29 cellular contexts compared by ENCODE assay signal in the genomic region with DNA sequence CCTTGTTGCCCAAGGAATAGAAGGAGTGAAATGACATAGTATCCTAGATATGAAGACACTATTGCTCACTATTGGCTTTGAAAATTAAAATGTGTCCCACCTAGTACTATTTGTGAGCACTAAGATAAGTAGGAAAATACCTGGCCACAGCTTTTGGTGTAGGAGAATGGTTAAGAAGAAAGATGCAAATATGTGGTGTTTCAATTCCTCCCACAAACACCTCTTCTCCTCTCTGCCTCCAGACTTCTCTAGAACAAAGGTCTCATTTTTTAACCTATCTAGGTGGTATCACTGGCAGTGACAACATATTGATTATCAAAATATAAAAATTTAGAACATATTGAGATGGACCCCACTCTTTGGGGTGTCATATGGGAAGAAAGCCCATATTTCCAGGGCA.
DNase-seq lines count a peak whose midpoint lies in the region; ATAC-seq, FAIRE-seq and TF ChIP-seq lines count a peak whose summit lies in the region.
"Had no signal": no experiment of that assay in that cellular context is flagged by ENCODE, and none has a peak within 500 bp of the region (broad histone marks: within the 10 kb centered on the region; RNA-seq: fewer than 3 reads in every experiment).

No MANE protein-coding gene starts in this region.

- H3K4me1 ChIP-seq in GM12878 (ENCODE audit: control insufficient read depth, insufficient read depth, low read length) = no peaks in the 10 kb centered on the region; the same call in 1 of the 2 replicates
- H3K4me1 ChIP-seq: SJCRH30, tibial nerve had no signal

- no peaks in the 10 kb centered on the region for H3K79me2 ChIP-seq in GM12878 (ENCODE audit: control insufficient read depth, insufficient read depth, low read length)

- no TSS peak for BruUV-seq in GM12878 (replicated peaks; lab: Mats Ljungman, UMichigan)

- no peak overlapping the region for H3K27ac ChIP-seq in GM12878 (ENCODE audit: control insufficient read depth, insufficient read depth)
- H3K27ac ChIP-seq: cardiac muscle cell, neutrophil, SJCRH30, stomach, tibial nerve had no signal

- CTCF ChIA-PET in GM12878 (lab: Yijun Ruan, JAX) = interaction anchor here (0.9 to 1.3 kb wide), 3 partner anchors 11 to 145 kb away, joined by 3 read pairs; no protein-coding TSS in a partner anchor

- DNase-seq in GM12878 (ENCODE audit: low read depth, low spot score) (no peak), NCI-H187 treated with DMSO at 0.1 percent for 48 hours (lab: John Stamatoyannopoulos, UW) (no peak), NCI-H2081 treated with DMSO at 0.1 percent for 48 hours (lab: John Stamatoyannopoulos, UW) (no peak), UCSD-AML1 (lab: John Stamatoyannopoulos, UW; ENCODE audit: unreplicated experiment) (no peak)
- DNase-seq: activated CD4-positive, alpha-beta T cell treated with anti-CD3 and anti-CD28 coated beads for 36 hours; activated CD8-positive, alpha-beta memory T cell treated with anti-CD3 and anti-CD28 coated beads for 24 hours; activated naive CD4-positive, alpha-beta T cell treated with anti-CD3 and anti-CD28 coated beads, Interleukin-2, amount 10 ng/mL, durations not matched to agents 7 days and 5 days; activated T-cell treated with anti-CD3 and anti-CD28 coated beads, Interleukin-2, amount 50 U/mL, for 4 hours; amygdala; EL; IMR-90; kidney glomerular epithelial cell; NCI-H1105 treated with DMSO at 0.1 percent for 48 hours; NCI-H510A; NK-92 treated with Interleukin-12 subunit alpha and Interleukin-12 subunit beta, amount 100 ng/mL, for 24 hours; SJCRH30; small intestine; stomach had no signal

- in situ Hi-C loops in GM12878 (cut with MboI) = no loop called here

- no peak for TF ChIP-seq EP300 in GM12878 (IDR thresholded peaks at IDR 0.05; ENCODE audit: borderline replicate concordance in 1 of 2, control insufficient read depth in 1 of 2, low read depth in 2 of 2, low read length in 2 of 2)

- TF ChIP-seq CTCF in GM12878 (IDR thresholded peaks at IDR 0.05 in 2 of 3, conservative IDR thresholded peaks at IDR 0.05 in 1 of 3; ENCODE audit: control insufficient read depth in 2 of 3, extremely low read depth in 1 of 3, insufficient read depth in 1 of 3, low read depth in 3 of 3, low read length in 3 of 3) = no peak

- intact Hi-C loops in GM12878 (cut with micrococcal nuclease; ENCODE audit: unreplicated experiment) = loop anchor here (5.0 kb wide), 1 partner anchor 409 kb away; no protein-coding TSS in a partner anchor

- RAD21 ChIA-PET in GM12878 (lab: Charles Lee; ENCODE audit: unreplicated experiment) = no interaction called here

- no peak overlapping the region for H2AFZ ChIP-seq in GM12878 (ENCODE audit: control insufficient read depth, low read depth, low read length)

- no peak for TF ChIP-seq POLR2A in GM12878 (IDR thresholded peaks at IDR 0.05; ENCODE audit: low read depth, low read length)

- SMC1A ChIA-PET in GM12878 (lab: Charles Lee; ENCODE audit: uncharacterized antibody, unreplicated experiment) = no interaction called here

- no peak overlapping the region for H3K9ac ChIP-seq in GM12878 (ENCODE audit: control insufficient read depth, insufficient read depth, low read length)

- POLR2A ChIA-PET in GM12878 (lab: Charles Lee) = no interaction called here

- H3K36me3 ChIP-seq in GM12878 (ENCODE audit: control insufficient read depth in 2 of 2, insufficient read depth in 2 of 2, low read length in 1 of 2) = no peaks in the 10 kb centered on the region
- H3K36me3 ChIP-seq: cardiac muscle cell, neutrophil, SJCRH30, stomach, tibial nerve had no signal

- no peaks in the 10 kb centered on the region for H3K9me3 ChIP-seq in GM12878 (replicated peaks; ENCODE audit: control insufficient read depth, insufficient read depth, low read length)
- H3K9me3 ChIP-seq: neutrophil, SJCRH30, stomach, tibial nerve had no signal

- no peak for FAIRE-seq in GM12878 (lab: Jason Lieb, UNC)
- FAIRE-seq: D721Med, GM18507, small intestine had no signal

- H3K4me2 ChIP-seq in GM12878 (ENCODE audit: control insufficient read depth, insufficient read depth) = no peak overlapping the region

- H4K20me1 ChIP-seq in GM12878 (ENCODE audit: control insufficient read depth, insufficient read depth) = no peaks in the 10 kb centered on the region

- ATAC-seq in GM18907 (IDR thresholded peaks at IDR 0.05; ENCODE audit: unreplicated experiment) = peak; percentile 82
- peak; percentile 73 for ATAC-seq in GM21526 (IDR thresholded peaks at IDR 0.05; ENCODE audit: low FRiP score, unreplicated experiment)
- peak; percentile 55 for ATAC-seq in HG02884 (IDR thresholded peaks at IDR 0.05; ENCODE audit: unreplicated experiment)
- ATAC-seq in GM12878 = 0 out of 3 replicates have a peak, but pooled peaks have one; percentile 27
- ATAC-seq in HG03196 (IDR thresholded peaks at IDR 0.05; ENCODE audit: unreplicated experiment) = no peak
- ATAC-seq: activated CD4-positive, alpha-beta T cell treated with anti-CD3 and anti-CD28 coated beads for 36 hours; activated T-cell treated with anti-CD3 and anti-CD28 coated beads, Interleukin-2, amount 50 U/mL, for 4 hours; Panc1 had no signal

- TF ChIP-seq RAD21 in GM12878 (IDR thresholded peaks at IDR 0.05; ENCODE audit: insufficient read depth, low read depth, low read length) = no peak

- H3K27me3 ChIP-seq in GM12878 (replicated peaks in 1 of 2; ENCODE audit: control insufficient read depth in 2 of 2, insufficient read depth in 2 of 2, low read length in 1 of 2) = no peaks in the 10 kb centered on the region; a peak in 1 of 4 replicates
- H3K27me3 ChIP-seq: cardiac muscle cell, neutrophil, stomach, tibial nerve had no signal

- no peak overlapping the region for H3K4me3 ChIP-seq in GM12878
- H3K4me3 ChIP-seq: cardiac muscle cell, lung, SJCRH30, stomach, tibial nerve had no signal

TF ChIP-seq in GM12878, 131 proteins besides CTCF, POLR2A, EP300 and RAD21:
- TF ChIP-seq, protein P1, sequence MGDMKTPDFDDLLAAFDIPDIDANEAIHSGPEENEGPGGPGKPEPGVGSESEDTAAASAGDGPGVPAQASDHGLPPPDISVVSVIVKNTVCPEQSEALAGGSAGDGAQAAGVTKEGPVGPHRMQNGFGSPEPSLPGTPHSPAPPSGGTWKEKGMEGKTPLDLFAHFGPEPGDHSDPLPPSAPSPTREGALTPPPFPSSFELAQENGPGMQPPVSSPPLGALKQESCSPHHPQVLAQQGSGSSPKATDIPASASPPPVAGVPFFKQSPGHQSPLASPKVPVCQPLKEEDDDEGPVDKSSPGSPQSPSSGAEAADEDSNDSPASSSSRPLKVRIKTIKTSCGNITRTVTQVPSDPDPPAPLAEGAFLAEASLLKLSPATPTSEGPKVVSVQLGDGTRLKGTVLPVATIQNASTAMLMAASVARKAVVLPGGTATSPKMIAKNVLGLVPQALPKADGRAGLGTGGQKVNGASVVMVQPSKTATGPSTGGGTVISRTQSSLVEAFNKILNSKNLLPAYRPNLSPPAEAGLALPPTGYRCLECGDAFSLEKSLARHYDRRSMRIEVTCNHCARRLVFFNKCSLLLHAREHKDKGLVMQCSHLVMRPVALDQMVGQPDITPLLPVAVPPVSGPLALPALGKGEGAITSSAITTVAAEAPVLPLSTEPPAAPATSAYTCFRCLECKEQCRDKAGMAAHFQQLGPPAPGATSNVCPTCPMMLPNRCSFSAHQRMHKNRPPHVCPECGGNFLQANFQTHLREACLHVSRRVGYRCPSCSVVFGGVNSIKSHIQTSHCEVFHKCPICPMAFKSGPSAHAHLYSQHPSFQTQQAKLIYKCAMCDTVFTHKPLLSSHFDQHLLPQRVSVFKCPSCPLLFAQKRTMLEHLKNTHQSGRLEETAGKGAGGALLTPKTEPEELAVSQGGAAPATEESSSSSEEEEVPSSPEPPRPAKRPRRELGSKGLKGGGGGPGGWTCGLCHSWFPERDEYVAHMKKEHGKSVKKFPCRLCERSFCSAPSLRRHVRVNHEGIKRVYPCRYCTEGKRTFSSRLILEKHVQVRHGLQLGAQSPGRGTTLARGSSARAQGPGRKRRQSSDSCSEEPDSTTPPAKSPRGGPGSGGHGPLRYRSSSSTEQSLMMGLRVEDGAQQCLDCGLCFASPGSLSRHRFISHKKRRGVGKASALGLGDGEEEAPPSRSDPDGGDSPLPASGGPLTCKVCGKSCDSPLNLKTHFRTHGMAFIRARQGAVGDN (IDR thresholded peaks at IDR 0.05) = no peak
- TF ChIP-seq RUNX3 (IDR thresholded peaks at IDR 0.05; ENCODE audit: low read length) (peak; percentile 25; the same call in 1 of the 2 replicates), SREBF1 (IDR thresholded peaks at IDR 0.05; ENCODE audit: low read length) (no peak), HDGF (IDR thresholded peaks at IDR 0.05) (no peak)
- TF ChIP-seq, protein P2, sequence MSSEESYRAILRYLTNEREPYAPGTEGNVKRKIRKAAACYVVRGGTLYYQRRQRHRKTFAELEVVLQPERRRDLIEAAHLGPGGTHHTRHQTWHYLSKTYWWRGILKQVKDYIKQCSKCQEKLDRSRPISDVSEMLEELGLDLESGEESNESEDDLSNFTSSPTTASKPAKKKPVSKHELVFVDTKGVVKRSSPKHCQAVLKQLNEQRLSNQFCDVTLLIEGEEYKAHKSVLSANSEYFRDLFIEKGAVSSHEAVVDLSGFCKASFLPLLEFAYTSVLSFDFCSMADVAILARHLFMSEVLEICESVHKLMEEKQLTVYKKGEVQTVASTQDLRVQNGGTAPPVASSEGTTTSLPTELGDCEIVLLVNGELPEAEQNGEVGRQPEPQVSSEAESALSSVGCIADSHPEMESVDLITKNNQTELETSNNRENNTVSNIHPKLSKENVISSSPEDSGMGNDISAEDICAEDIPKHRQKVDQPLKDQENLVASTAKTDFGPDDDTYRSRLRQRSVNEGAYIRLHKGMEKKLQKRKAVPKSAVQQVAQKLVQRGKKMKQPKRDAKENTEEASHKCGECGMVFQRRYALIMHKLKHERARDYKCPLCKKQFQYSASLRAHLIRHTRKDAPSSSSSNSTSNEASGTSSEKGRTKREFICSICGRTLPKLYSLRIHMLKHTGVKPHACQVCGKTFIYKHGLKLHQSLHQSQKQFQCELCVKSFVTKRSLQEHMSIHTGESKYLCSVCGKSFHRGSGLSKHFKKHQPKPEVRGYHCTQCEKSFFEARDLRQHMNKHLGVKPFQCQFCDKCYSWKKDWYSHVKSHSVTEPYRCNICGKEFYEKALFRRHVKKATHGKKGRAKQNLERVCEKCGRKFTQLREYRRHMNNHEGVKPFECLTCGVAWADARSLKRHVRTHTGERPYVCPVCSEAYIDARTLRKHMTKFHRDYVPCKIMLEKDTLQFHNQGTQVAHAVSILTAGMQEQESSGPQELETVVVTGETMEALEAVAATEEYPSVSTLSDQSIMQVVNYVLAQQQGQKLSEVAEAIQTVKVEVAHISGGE (CRISPR knock-in tag; IDR thresholded peaks at IDR 0.05) = no peak
- TF ChIP-seq, protein P3, sequence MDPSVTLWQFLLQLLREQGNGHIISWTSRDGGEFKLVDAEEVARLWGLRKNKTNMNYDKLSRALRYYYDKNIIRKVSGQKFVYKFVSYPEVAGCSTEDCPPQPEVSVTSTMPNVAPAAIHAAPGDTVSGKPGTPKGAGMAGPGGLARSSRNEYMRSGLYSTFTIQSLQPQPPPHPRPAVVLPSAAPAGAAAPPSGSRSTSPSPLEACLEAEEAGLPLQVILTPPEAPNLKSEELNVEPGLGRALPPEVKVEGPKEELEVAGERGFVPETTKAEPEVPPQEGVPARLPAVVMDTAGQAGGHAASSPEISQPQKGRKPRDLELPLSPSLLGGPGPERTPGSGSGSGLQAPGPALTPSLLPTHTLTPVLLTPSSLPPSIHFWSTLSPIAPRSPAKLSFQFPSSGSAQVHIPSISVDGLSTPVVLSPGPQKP (IDR thresholded peaks at IDR 0.05; ENCODE audit: low read depth, low read length) = no peak
